Comparison of ENCODE assay signal across 20 cellular contexts in genomic region chr12:738712-739111, GRCh38. TPM values are rescaled to one million over a fixed set of nuclear protein-coding genes. Genes with fewer than 3 reads are reported as not detected.
DNase-seq lines count a peak whose midpoint lies in the region; ATAC-seq and TF ChIP-seq lines count a peak whose summit lies in the region.
"Had no signal": no experiment of that assay in that cellular context is flagged by ENCODE, and none has a peak within 500 bp of the region (broad histone marks: within the 10 kb centered on the region; RNA-seq: fewer than 3 reads in every experiment).

No MANE protein-coding gene starts in this region.

- ATAC-seq in heart left ventricle, result peak in 3 of 4 donors; percentile 43 to 79 (median 51)
- no peak for ATAC-seq in Right ventricle myocardium superior (ENCODE audit: poor library complexity)
- ATAC-seq in HG02870 (IDR thresholded peaks at IDR 0.05; ENCODE audit: unreplicated experiment), result no peak
- no peak for ATAC-seq in mucosa of descending colon
- ATAC-seq: CD8-positive, alpha-beta T cell had no signal

- H3K27ac ChIP-seq in heart left ventricle, result peak overlapping the region in 11 of 12 donors; percentile 8 to 60 (median 47)
- H3K27ac ChIP-seq in right atrium auricular region, result peak overlapping the region; percentile 27 to 49
- H3K27ac ChIP-seq in subcutaneous abdominal adipose tissue (ENCODE audit: low read depth, low read length), result peak overlapping the region; percentile 61
- H3K27ac ChIP-seq: BLaER1, SJCRH30 had no signal

- H3K9me3 Mint-ChIP-seq in activated naive CD8-positive, alpha-beta T cell treated with anti-CD3 and anti-CD28 coated beads for 36 hours, result peaks cover 2% of the 10 kb centered on the region
- H3K9me3 Mint-ChIP-seq: CD8-positive, alpha-beta T cell had no signal

- H3K36me3 ChIP-seq in heart left ventricle (no peaks in the 10 kb centered on the region), right atrium auricular region (no peaks in the 10 kb centered on the region), subcutaneous abdominal adipose tissue (ENCODE audit: control insufficient read depth in 5 of 5, insufficient read depth in 5 of 5, low read length in 5 of 5) (no peaks in the 10 kb centered on the region), mucosa of descending colon (ENCODE audit: low read depth) (no peaks in the 10 kb centered on the region)
- H3K36me3 ChIP-seq: BLaER1, SJCRH30 had no signal

- H3K4me1 ChIP-seq in heart left ventricle, result peaks cover 0 to 20% (median 9%) of the 10 kb centered on the region in 12 donors
- H3K4me1 ChIP-seq in right atrium auricular region, result peaks cover 0 to 21% of the 10 kb centered on the region in 2 donors
- peaks cover 0 to 15% (median 0%) of the 10 kb centered on the region in 5 donors for H3K4me1 ChIP-seq in subcutaneous abdominal adipose tissue (ENCODE audit: control insufficient read depth in 5 of 5, insufficient read depth in 5 of 5, low read length in 5 of 5)
- no peaks in the 10 kb centered on the region for H3K4me1 ChIP-seq in mucosa of descending colon (ENCODE audit: low read depth)
- H3K4me1 ChIP-seq: BLaER1, SJCRH30 had no signal

- peaks cover 25% of the 10 kb centered on the region for H3K4me1 Mint-ChIP-seq in activated naive CD8-positive, alpha-beta T cell treated with anti-CD3 and anti-CD28 coated beads for 36 hours

- no peak overlapping the region for H3K4me3 Mint-ChIP-seq in activated naive CD8-positive, alpha-beta T cell treated with anti-CD3 and anti-CD28 coated beads for 36 hours
- H3K4me3 Mint-ChIP-seq: CD8-positive, alpha-beta T cell had no signal

- intact Hi-C loops in heart left ventricle (cut with DNase I), result loop anchor here in 1 of 10 donors (5.0 kb wide), 1 partner anchor 41 kb away; no protein-coding TSS in a partner anchor
- intact Hi-C loops in Right ventricle myocardium superior (cut with DNase I), result no loop called here
- intact Hi-C loops in mucosa of descending colon (cut with DNase I, micrococcal nuclease), result no loop called here

- WGBS in heart left ventricle, 4 donors, result 44 to 55% (median 52%) methylated on average over 2 of the region's 2 CpGs

- TF ChIP-seq POLR2A in heart left ventricle (IDR thresholded peaks at IDR 0.05), result no peak

- peaks cover 2% of the 10 kb centered on the region for H3K36me3 Mint-ChIP-seq in activated naive CD8-positive, alpha-beta T cell treated with anti-CD3 and anti-CD28 coated beads for 36 hours
- H3K36me3 Mint-ChIP-seq: CD8-positive, alpha-beta T cell had no signal

- peak overlapping the region; percentile 34 for H3K27ac Mint-ChIP-seq in activated naive CD8-positive, alpha-beta T cell treated with anti-CD3 and anti-CD28 coated beads for 36 hours
- H3K27ac Mint-ChIP-seq: CD8-positive, alpha-beta T cell had no signal

- H3K4me3 ChIP-seq in heart left ventricle (no peak overlapping the region), right atrium auricular region (no peak overlapping the region), subcutaneous abdominal adipose tissue (ENCODE audit: low read depth in 1 of 5, low read length in 5 of 5) (no peak overlapping the region), mucosa of descending colon (no peak overlapping the region)
- H3K4me3 ChIP-seq: BLaER1, SJCRH30 had no signal

- H3K9ac ChIP-seq in subcutaneous abdominal adipose tissue (ENCODE audit: low read length in 5 of 5), result peak overlapping the region in 1 of 5 donors; percentile 19
- H3K9ac ChIP-seq: BLaER1 had no signal

- TF ChIP-seq CTCF in heart left ventricle (IDR thresholded peaks at IDR 0.05), result no peak
- no peak for TF ChIP-seq CTCF in right atrium auricular region (IDR thresholded peaks at IDR 0.05)
- no peak for TF ChIP-seq CTCF in mucosa of descending colon (IDR thresholded peaks at IDR 0.05)

- H3K27me3 Mint-ChIP-seq in activated naive CD8-positive, alpha-beta T cell treated with anti-CD3 and anti-CD28 coated beads for 36 hours, result no peaks in the 10 kb centered on the region

- H3K27me3 ChIP-seq in heart left ventricle (no peaks in the 10 kb centered on the region), right atrium auricular region (no peaks in the 10 kb centered on the region), subcutaneous abdominal adipose tissue (ENCODE audit: control insufficient read depth in 5 of 5, insufficient read depth in 4 of 5, low read length in 5 of 5) (no peaks in the 10 kb centered on the region)
- H3K27me3 ChIP-seq: BLaER1, SJCRH30 had no signal

- DNase-seq in heart left ventricle (no peak), Right ventricle myocardium superior (no peak), right atrium auricular region (ENCODE audit: low spot score) (no peak), mucosa of descending colon (no peak)
- no peak for DNase-seq in activated naive CD8-positive, alpha-beta T cell treated with anti-CD3 and anti-CD28 coated beads for 36 hours
- no peak for DNase-seq in activated naive CD4-positive, alpha-beta T cell treated with anti-CD3 and anti-CD28 coated beads, Interleukin-2, amount 50 U/mL, for 16 hours
- DNase-seq: 8988T; CD8-positive, alpha-beta T cell; DMS79; GOT3; KBM-7; NCI-H1436; NCI-H2029; NCI-H2171; NCI-H446; NCI-H69; SJCRH30 had no signal

- H3K9me3 ChIP-seq in heart left ventricle (no peaks in the 10 kb centered on the region), right atrium auricular region (no peaks in the 10 kb centered on the region), subcutaneous abdominal adipose tissue (ENCODE audit: control insufficient read depth in 5 of 5, low read length in 5 of 5) (no peaks in the 10 kb centered on the region), mucosa of descending colon (no peaks in the 10 kb centered on the region)
- H3K9me3 ChIP-seq: SJCRH30 had no signal

RNA-seq across cellular contexts. Expression of gene WNK1, which starts 13.7 kb away (rescaled TPM):
- total RNA-seq in heart left ventricle, result 100 to 1,000 TPM; 247 to 373 (median 302) TPM
- 100 to 1,000 TPM in 1 of 2 donors, 10 to 100 TPM in 1; 59.9 to 247 TPM for polyA plus RNA-seq in heart left ventricle
- 294 TPM for total RNA-seq in Right ventricle myocardium superior
- total RNA-seq in activated naive CD8-positive, alpha-beta T cell treated with anti-CD3 and anti-CD28 coated beads for 36 hours, result 100 to 1,000 TPM; 117 to 118 TPM
- total RNA-seq in right atrium auricular region, result 100 to 1,000 TPM; 195 to 215 TPM
- total RNA-seq in mucosa of descending colon, result 100 to 1,000 TPM in 1 of 3 donors, 10 to 100 TPM in 2; 84.0 to 155 (median 85.5) TPM

Comparison
In these comparisons a context has a peak if more than half of its experiments do, and no peak if none do; other contexts are left out.
1. ATAC-seq: peak in heart left ventricle (3 of 4); none in Right ventricle myocardium superior (single experiment), HG02870 (single experiment) and mucosa of descending colon (single experiment).
2. Peak in every context shown above with its lines, with median percentiles within 50 percentile points of each other: H3K27ac ChIP-seq.